34 cellular contexts compared by ENCODE assay signal in the genomic region with DNA sequence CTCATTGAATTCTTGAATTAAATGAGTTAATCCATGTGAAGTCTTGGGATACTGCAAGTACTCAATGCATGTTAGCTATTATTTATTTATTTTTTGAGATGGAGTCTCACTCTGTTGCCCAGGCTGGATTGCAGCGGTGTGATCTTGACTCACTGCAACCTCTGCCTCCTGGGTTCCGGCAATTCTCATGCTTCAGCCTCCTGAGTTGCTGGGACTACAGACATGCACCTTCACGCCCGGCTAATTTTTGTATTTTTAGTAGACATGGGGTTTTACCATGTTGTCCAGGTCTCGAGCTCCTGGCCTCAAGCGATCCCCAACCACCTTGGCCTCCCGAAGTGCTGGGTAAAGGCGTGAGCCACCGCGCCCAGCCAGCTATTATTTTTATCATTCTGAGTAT. TPM values are rescaled to one million over a fixed set of nuclear protein-coding genes. Genes with fewer than 3 reads are reported as not detected.
"Had no signal": no experiment of that assay in that cellular context is flagged by ENCODE, and none has a peak within 500 bp of the region (broad histone marks: within the 10 kb centered on the region; RNA-seq: fewer than 3 reads in every experiment).

No MANE protein-coding gene starts in this region.

- H3K36me3 Mint-ChIP-seq: immature natural killer cell; mesothelial cell of epicardium; naive B cell; natural killer cell; neural progenitor cell; stimulated activated naive B cell treated with anti-CD40 and anti-IgM and Interleukin-4, amounts not matched to agents 10 μg/mL and 1 μg/mL and 100 μg/mL, for 72 hours had no signal

- H3K4me3 ChIP-seq: left ventricle myocardium inferior, lung, neural progenitor cell, skin epidermis, suprapubic skin, thoracic aorta, tibial artery, upper lobe of right lung had no signal

- H3K79me2 ChIP-seq: parathyroid adenoma had no signal

- H3K36me3 ChIP-seq: left ventricle myocardium inferior, neural progenitor cell, neutrophil, suprapubic skin, thoracic aorta, tibial artery, upper lobe of right lung had no signal

- H2AFZ ChIP-seq: neural progenitor cell, parathyroid adenoma had no signal

- FAIRE-seq: islet of Langerhans, kidney, urothelium cell line had no signal

- H3K4me1 ChIP-seq: left ventricle myocardium inferior, neural progenitor cell, parathyroid adenoma, suprapubic skin, tibial artery, upper lobe of right lung had no signal

- H3K4me2 ChIP-seq: neural progenitor cell had no signal

- H3K4me1 Mint-ChIP-seq: mesothelial cell of epicardium, nephron progenitor cell, neural progenitor cell had no signal

- H3K9me3 ChIP-seq: left ventricle myocardium inferior, neutrophil, suprapubic skin, thoracic aorta, tibial artery, upper lobe of right lung had no signal

- ATAC-seq: natural killer cell; right cardiac atrium; sciatic nerve; stimulated activated naive B cell treated with anti-CD40 and anti-IgM and Interleukin-4, amounts not matched to agents 10 μg/mL and 1 μg/mL and 100 μg/mL, for 72 hours; upper lobe of right lung had no signal

- DNase-seq: hypothalamus; immature natural killer cell; kidney; left ventricle myocardium inferior; mesendoderm; naive B cell; natural killer cell; nephron progenitor cell; occipital lobe; retina; right cardiac atrium; stimulated activated CD4-positive, alpha-beta T cell treated with anti-CD3 and anti-CD28 coated beads, Interleukin-12 subunit alpha, Interleukin-12 subunit beta, amount 100 ng/mL, for 4 hours; stimulated activated CD4-positive, alpha-beta T cell treated with anti-CD3 and anti-CD28 coated beads, Interleukin-15, amount 100 ng/mL, for 24 hours; stimulated activated CD4-positive, alpha-beta T cell treated with anti-CD3 and anti-CD28 coated beads, Interleukin-2, amount 100 ng/mL, for 24 hours; stimulated activated CD4-positive, alpha-beta T cell treated with anti-CD3 and anti-CD28 coated beads, Interleukin-4, amount 100 ng/mL, for 1 hour; stimulated activated naive B cell treated with anti-CD40 and anti-IgM and Interleukin-4, amounts not matched to agents 10 μg/mL and 1 μg/mL and 100 μg/mL, for 72 hours; tibial artery; trophoblast cell; upper lobe of right lung had no signal

- H3K27me3 Mint-ChIP-seq: naive B cell had no signal

- H3K27me3 ChIP-seq: neural progenitor cell, neutrophil, suprapubic skin, tibial artery, upper lobe of right lung had no signal

- H3K27ac ChIP-seq: left ventricle myocardium inferior, neural progenitor cell, neutrophil, parathyroid adenoma, skin epidermis, suprapubic skin, thoracic aorta, tibial artery, upper lobe of right lung had no signal

- H3K27ac Mint-ChIP-seq: immature natural killer cell; mesothelial cell of epicardium; natural killer cell; nephron progenitor cell; neural progenitor cell; stimulated activated naive B cell treated with anti-CD40 and anti-IgM and Interleukin-4, amounts not matched to agents 10 μg/mL and 1 μg/mL and 100 μg/mL, for 72 hours; stimulated activated naive CD8-positive, alpha-beta T cell treated with anti-CD3 and anti-CD28 coated beads, Interleukin-15, Interleukin-2, amounts not matched to agents 100 ng/mL and 50 ng/mL, for 24 hours had no signal

- H3K4me3 Mint-ChIP-seq: immature natural killer cell; mesothelial cell of epicardium; naive B cell; natural killer cell; nephron progenitor cell; neural progenitor cell; stimulated activated naive B cell treated with anti-CD40 and anti-IgM and Interleukin-4, amounts not matched to agents 10 μg/mL and 1 μg/mL and 100 μg/mL, for 72 hours; stimulated activated naive CD8-positive, alpha-beta T cell treated with anti-CD3 and anti-CD28 coated beads, Interleukin-15, Interleukin-2, amounts not matched to agents 100 ng/mL and 50 ng/mL, for 24 hours had no signal

- H3K9me3 Mint-ChIP-seq: immature natural killer cell; naive B cell; natural killer cell; nephron progenitor cell; neural progenitor cell; stimulated activated naive B cell treated with anti-CD40 and anti-IgM and Interleukin-4, amounts not matched to agents 10 μg/mL and 1 μg/mL and 100 μg/mL, for 72 hours; stimulated activated naive CD8-positive, alpha-beta T cell treated with anti-CD3 and anti-CD28 coated beads, Interleukin-15, Interleukin-2, amounts not matched to agents 100 ng/mL and 50 ng/mL, for 24 hours had no signal

- H3K9ac ChIP-seq: neural progenitor cell, parathyroid adenoma had no signal

RNA-seq across cellular contexts. Expression of a gene that starts 9.4 kb away (rescaled TPM):
- total RNA-seq: left ventricle myocardium inferior, mesothelial cell of epicardium, natural killer cell, osteocyte, posterior vena cava, pulmonary artery endothelial cell, right cardiac atrium, sciatic nerve, thoracic aorta had no signal
- polyA plus RNA-seq: immature natural killer cell, right cardiac atrium had no signal
